Comparison of ENCODE assay signal across 9 cellular contexts in genomic region chr2:171260471-171261424, GRCh38.
DNase-seq lines count a peak whose midpoint lies in the region; ATAC-seq lines count a peak whose summit lies in the region.
"Had no signal": no experiment of that assay in that cellular context is flagged by ENCODE, and none has a peak within 500 bp of the region (broad histone marks: within the 10 kb centered on the region; RNA-seq: fewer than 3 reads in every experiment).

No MANE protein-coding gene starts in this region.

- ATAC-seq in stimulated activated memory B cell treated with anti-CD40 and anti-IgM and Interleukin-4, amounts not matched to agents 10 μg/mL and 1 μg/mL and 100 μg/mL, for 72 hours = peak; percentile 91
- ATAC-seq in HG02588 (IDR thresholded peaks at IDR 0.05; ENCODE audit: unreplicated experiment) (no peak), esophagus mucosa (no peak)

- H3K36me3 Mint-ChIP-seq in stimulated activated memory B cell treated with anti-CD40 and anti-IgM and Interleukin-4, amounts not matched to agents 10 μg/mL and 1 μg/mL and 100 μg/mL, for 72 hours = peaks cover 5% of the 10 kb centered on the region

- peaks cover 36% of the 10 kb centered on the region for H3K4me1 Mint-ChIP-seq in stimulated activated memory B cell treated with anti-CD40 and anti-IgM and Interleukin-4, amounts not matched to agents 10 μg/mL and 1 μg/mL and 100 μg/mL, for 72 hours

- peak; percentile 10 to 24 for DNase-seq in activated CD4-positive, alpha-beta T cell treated with anti-CD3 and anti-CD28 coated beads for 24 hours (ENCODE audit: low read depth in 2 of 2)
- DNase-seq in activated CD4-positive, alpha-beta T cell treated with anti-CD3 and anti-CD28 coated beads, Interleukin-2, amount 50 U/mL, for 1 hour = no peak
- DNase-seq in MV-4-11 (lab: John Stamatoyannopoulos, UW) (peak; percentile 88), middle frontal gyrus (ENCODE audit: extremely low spot score, low spot score) (no peak)
- peak; percentile 44 for DNase-seq in activated naive CD4-positive, alpha-beta T cell treated with anti-CD3 and anti-CD28 coated beads, Interleukin-2, amount 50 U/mL, for 16 hours
- DNase-seq: hypothalamus had no signal

- H3K9me3 Mint-ChIP-seq in stimulated activated memory B cell treated with anti-CD40 and anti-IgM and Interleukin-4, amounts not matched to agents 10 μg/mL and 1 μg/mL and 100 μg/mL, for 72 hours = no peaks in the 10 kb centered on the region

- peak overlapping the region; percentile 10 for H3K4me3 Mint-ChIP-seq in stimulated activated memory B cell treated with anti-CD40 and anti-IgM and Interleukin-4, amounts not matched to agents 10 μg/mL and 1 μg/mL and 100 μg/mL, for 72 hours

- H3K27me3 Mint-ChIP-seq in stimulated activated memory B cell treated with anti-CD40 and anti-IgM and Interleukin-4, amounts not matched to agents 10 μg/mL and 1 μg/mL and 100 μg/mL, for 72 hours = no peaks in the 10 kb centered on the region

- peak overlapping the region; percentile 74 for H3K27ac Mint-ChIP-seq in stimulated activated memory B cell treated with anti-CD40 and anti-IgM and Interleukin-4, amounts not matched to agents 10 μg/mL and 1 μg/mL and 100 μg/mL, for 72 hours

Comparison
In these comparisons a context has a peak if more than half of its experiments do, and no peak if none do; other contexts are left out.
1. DNase-seq: peak in activated CD4-positive, alpha-beta T cell treated with anti-CD3 and anti-CD28 coated beads for 24 hours (2 of 2), MV-4-11 (single experiment) and activated naive CD4-positive, alpha-beta T cell treated with anti-CD3 and anti-CD28 coated beads, Interleukin-2, amount 50 U/mL, for 16 hours (single experiment); none in activated CD4-positive, alpha-beta T cell treated with anti-CD3 and anti-CD28 coated beads, Interleukin-2, amount 50 U/mL, for 1 hour (single experiment) and middle frontal gyrus (single experiment).